ENCODE assay signal across 1 cellular context in the genomic region with DNA sequence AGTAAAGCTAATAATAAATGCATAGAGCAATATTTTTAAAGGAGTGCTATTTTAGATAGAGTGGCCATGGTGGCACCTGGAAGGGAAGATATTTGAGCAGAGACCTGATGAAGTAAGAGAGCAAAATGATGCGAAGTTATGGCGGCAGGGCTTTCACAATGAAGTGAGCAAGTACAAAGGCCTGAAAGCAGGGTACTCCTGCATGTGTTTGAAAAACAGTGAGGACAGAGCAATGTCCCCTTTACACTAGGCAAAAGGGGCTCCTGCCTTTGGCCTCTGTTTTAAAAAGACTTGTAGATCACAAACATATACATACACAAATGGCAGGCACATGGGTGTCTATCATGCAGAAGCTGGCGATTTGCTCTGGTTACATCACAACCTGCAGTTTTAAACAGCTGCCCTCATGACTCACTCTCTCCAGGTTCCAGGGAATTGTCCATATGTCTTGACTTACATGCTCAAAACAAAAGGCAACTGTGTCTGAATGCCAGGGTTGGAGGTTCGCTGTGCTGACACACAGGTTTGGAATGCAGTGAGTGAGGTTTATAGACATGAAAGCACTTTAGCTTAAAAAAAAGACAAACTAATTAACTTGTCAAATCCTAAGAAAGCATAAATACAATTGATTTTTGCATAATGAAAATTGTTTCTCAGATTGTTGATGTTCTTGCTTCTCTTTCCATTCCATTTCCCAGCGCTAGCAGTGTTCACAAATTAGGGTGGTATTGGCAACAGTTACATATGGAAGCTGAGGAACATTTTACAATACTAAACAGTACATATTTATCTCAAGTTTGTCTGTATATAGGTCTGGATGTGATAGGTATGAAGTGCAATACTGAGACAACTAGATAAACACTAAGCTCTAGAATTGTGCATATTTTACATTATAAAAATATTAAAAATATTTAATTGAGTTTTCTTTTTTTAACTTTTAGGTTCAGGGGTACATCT.
TF ChIP-seq lines count a peak whose summit lies in the region.

No MANE protein-coding gene starts in this region.

TF ChIP-seq in HEK293, 187 proteins besides CTCF, POLR2A, EP300 and RAD21 (continued from another document and continues in another):
- TF ChIP-seq, protein P1, sequence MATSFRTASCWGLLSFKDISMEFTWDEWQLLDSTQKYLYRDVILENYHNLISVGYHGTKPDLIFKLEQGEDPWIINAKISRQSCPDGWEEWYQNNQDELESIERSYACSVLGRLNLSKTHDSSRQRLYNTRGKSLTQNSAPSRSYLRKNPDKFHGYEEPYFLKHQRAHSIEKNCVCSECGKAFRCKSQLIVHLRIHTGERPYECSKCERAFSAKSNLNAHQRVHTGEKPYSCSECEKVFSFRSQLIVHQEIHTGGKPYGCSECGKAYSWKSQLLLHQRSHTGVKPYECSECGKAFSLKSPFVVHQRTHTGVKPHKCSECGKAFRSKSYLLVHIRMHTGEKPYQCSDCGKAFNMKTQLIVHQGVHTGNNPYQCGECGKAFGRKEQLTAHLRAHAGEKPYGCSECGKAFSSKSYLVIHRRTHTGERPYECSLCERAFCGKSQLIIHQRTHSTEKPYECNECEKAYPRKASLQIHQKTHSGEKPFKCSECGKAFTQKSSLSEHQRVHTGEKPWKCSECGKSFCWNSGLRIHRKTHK (tag by site-specific recombination; IDR thresholded peaks at IDR 0.05) = no peak
- TF ChIP-seq, protein P2, sequence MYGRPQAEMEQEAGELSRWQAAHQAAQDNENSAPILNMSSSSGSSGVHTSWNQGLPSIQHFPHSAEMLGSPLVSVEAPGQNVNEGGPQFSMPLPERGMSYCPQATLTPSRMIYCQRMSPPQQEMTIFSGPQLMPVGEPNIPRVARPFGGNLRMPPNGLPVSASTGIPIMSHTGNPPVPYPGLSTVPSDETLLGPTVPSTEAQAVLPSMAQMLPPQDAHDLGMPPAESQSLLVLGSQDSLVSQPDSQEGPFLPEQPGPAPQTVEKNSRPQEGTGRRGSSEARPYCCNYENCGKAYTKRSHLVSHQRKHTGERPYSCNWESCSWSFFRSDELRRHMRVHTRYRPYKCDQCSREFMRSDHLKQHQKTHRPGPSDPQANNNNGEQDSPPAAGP (tag by site-specific recombination; IDR thresholded peaks at IDR 0.05) = no peak
- TF ChIP-seq ZNF366 (tag by site-specific recombination; conservative IDR thresholded peaks at IDR 0.05) (peak; percentile 80), ZEB2 (tag by site-specific recombination; IDR thresholded peaks at IDR 0.05) (no peak), YY2 (tag by site-specific recombination; IDR thresholded peaks at IDR 0.05) (no peak), KLF1 (tag by site-specific recombination; IDR thresholded peaks at IDR 0.05) (no peak), PRDM1 (tag by site-specific recombination; IDR thresholded peaks at IDR 0.05) (peak; percentile 27; the same call in 1 of the 2 replicates), ZNF529 (tag by site-specific recombination; IDR thresholded peaks at IDR 0.05; ENCODE audit: insufficient replicate concordance) (no peak), ZNF48 (tag by site-specific recombination; IDR thresholded peaks at IDR 0.05) (no peak), ZNF214 (tag by site-specific recombination; IDR thresholded peaks at IDR 0.05; ENCODE audit: borderline replicate concordance) (no peak), ZNF621 (tag by site-specific recombination; IDR thresholded peaks at IDR 0.05) (no peak), ZNF571 (tag by site-specific recombination; IDR thresholded peaks at IDR 0.05) (no peak), SP7 (tag by site-specific recombination; IDR thresholded peaks at IDR 0.05) (peak; percentile 67), ZNF629 (tag by site-specific recombination; IDR thresholded peaks at IDR 0.05) (peak; percentile 79), ZNF658 (tag by site-specific recombination; IDR thresholded peaks at IDR 0.05) (no peak), ZNF114 (tag by site-specific recombination; IDR thresholded peaks at IDR 0.05) (no peak), ZIC2 (tag by site-specific recombination; IDR thresholded peaks at IDR 0.05) (no peak), SCRT1 (tag by site-specific recombination; IDR thresholded peaks at IDR 0.05; ENCODE audit: borderline replicate concordance) (no peak), ZBTB17 (tag by site-specific recombination; IDR thresholded peaks at IDR 0.05) (0 out of 2 replicates have a peak, but pooled peaks have one; percentile 27), ZNF747 (tag by site-specific recombination; IDR thresholded peaks at IDR 0.05) (no peak), ZNF555 (tag by site-specific recombination; conservative IDR thresholded peaks at IDR 0.05) (no peak), ZBTB21 (tag by site-specific recombination; IDR thresholded peaks at IDR 0.05) (0 out of 2 replicates have a peak, but pooled peaks have one; percentile 56), ZNF677 (tag by site-specific recombination; IDR thresholded peaks at IDR 0.05) (no peak), KLF16 (tag by site-specific recombination; IDR thresholded peaks at IDR 0.05) (no peak), HOXA7 (CRISPR knock-in tag; IDR thresholded peaks at IDR 0.05; ENCODE audit: borderline replicate concordance) (no peak), RBAK (tag by site-specific recombination; IDR thresholded peaks at IDR 0.05) (no peak), EGR2 (tag by site-specific recombination; IDR thresholded peaks at IDR 0.05; ENCODE audit: low read depth) (no peak), ZNF585B (tag by site-specific recombination; IDR thresholded peaks at IDR 0.05) (no peak), ZNF133 (tag by site-specific recombination; IDR thresholded peaks at IDR 0.05) (no peak)
- TF ChIP-seq, protein P3, sequence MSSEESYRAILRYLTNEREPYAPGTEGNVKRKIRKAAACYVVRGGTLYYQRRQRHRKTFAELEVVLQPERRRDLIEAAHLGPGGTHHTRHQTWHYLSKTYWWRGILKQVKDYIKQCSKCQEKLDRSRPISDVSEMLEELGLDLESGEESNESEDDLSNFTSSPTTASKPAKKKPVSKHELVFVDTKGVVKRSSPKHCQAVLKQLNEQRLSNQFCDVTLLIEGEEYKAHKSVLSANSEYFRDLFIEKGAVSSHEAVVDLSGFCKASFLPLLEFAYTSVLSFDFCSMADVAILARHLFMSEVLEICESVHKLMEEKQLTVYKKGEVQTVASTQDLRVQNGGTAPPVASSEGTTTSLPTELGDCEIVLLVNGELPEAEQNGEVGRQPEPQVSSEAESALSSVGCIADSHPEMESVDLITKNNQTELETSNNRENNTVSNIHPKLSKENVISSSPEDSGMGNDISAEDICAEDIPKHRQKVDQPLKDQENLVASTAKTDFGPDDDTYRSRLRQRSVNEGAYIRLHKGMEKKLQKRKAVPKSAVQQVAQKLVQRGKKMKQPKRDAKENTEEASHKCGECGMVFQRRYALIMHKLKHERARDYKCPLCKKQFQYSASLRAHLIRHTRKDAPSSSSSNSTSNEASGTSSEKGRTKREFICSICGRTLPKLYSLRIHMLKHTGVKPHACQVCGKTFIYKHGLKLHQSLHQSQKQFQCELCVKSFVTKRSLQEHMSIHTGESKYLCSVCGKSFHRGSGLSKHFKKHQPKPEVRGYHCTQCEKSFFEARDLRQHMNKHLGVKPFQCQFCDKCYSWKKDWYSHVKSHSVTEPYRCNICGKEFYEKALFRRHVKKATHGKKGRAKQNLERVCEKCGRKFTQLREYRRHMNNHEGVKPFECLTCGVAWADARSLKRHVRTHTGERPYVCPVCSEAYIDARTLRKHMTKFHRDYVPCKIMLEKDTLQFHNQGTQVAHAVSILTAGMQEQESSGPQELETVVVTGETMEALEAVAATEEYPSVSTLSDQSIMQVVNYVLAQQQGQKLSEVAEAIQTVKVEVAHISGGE (tag by site-specific recombination; conservative IDR thresholded peaks at IDR 0.05; ENCODE audit: low read depth) = no peak
- TF ChIP-seq, protein P4, sequence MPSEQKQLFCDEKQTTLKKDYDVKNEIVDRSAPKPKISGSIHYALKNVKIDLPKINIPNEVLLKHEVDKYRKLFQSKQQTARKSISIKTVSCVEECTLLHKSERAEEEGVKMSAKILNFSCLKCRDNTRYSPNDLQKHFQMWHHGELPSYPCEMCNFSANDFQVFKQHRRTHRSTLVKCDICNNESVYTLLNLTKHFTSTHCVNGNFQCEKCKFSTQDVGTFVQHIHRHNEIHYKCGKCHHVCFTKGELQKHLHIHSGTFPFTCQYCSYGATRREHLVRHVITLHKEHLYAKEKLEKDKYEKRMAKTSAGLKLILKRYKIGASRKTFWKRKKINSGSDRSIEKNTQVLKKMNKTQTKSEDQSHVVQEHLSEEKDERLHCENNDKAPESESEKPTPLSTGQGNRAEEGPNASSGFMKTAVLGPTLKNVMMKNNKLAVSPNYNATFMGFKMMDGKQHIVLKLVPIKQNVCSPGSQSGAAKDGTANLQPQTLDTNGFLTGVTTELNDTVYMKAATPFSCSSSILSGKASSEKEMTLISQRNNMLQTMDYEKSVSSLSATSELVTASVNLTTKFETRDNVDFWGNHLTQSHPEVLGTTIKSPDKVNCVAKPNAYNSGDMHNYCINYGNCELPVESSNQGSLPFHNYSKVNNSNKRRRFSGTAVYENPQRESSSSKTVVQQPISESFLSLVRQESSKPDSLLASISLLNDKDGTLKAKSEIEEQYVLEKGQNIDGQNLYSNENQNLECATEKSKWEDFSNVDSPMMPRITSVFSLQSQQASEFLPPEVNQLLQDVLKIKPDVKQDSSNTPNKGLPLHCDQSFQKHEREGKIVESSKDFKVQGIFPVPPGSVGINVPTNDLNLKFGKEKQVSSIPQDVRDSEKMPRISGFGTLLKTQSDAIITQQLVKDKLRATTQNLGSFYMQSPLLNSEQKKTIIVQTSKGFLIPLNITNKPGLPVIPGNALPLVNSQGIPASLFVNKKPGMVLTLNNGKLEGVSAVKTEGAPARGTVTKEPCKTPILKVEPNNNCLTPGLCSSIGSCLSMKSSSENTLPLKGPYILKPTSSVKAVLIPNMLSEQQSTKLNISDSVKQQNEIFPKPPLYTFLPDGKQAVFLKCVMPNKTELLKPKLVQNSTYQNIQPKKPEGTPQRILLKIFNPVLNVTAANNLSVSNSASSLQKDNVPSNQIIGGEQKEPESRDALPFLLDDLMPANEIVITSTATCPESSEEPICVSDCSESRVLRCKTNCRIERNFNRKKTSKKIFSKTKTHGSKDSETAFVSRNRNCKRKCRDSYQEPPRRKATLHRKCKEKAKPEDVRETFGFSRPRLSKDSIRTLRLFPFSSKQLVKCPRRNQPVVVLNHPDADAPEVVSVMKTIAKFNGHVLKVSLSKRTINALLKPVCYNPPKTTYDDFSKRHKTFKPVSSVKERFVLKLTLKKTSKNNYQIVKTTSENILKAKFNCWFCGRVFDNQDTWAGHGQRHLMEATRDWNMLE (tag by site-specific recombination; conservative IDR thresholded peaks at IDR 0.05; ENCODE audit: low read depth) = no peak
- TF ChIP-seq, protein P5, sequence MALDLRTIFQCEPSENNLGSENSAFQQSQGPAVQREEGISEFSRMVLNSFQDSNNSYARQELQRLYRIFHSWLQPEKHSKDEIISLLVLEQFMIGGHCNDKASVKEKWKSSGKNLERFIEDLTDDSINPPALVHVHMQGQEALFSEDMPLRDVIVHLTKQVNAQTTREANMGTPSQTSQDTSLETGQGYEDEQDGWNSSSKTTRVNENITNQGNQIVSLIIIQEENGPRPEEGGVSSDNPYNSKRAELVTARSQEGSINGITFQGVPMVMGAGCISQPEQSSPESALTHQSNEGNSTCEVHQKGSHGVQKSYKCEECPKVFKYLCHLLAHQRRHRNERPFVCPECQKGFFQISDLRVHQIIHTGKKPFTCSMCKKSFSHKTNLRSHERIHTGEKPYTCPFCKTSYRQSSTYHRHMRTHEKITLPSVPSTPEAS (tag by site-specific recombination; IDR thresholded peaks at IDR 0.05) = no peak
- TF ChIP-seq, protein P6, sequence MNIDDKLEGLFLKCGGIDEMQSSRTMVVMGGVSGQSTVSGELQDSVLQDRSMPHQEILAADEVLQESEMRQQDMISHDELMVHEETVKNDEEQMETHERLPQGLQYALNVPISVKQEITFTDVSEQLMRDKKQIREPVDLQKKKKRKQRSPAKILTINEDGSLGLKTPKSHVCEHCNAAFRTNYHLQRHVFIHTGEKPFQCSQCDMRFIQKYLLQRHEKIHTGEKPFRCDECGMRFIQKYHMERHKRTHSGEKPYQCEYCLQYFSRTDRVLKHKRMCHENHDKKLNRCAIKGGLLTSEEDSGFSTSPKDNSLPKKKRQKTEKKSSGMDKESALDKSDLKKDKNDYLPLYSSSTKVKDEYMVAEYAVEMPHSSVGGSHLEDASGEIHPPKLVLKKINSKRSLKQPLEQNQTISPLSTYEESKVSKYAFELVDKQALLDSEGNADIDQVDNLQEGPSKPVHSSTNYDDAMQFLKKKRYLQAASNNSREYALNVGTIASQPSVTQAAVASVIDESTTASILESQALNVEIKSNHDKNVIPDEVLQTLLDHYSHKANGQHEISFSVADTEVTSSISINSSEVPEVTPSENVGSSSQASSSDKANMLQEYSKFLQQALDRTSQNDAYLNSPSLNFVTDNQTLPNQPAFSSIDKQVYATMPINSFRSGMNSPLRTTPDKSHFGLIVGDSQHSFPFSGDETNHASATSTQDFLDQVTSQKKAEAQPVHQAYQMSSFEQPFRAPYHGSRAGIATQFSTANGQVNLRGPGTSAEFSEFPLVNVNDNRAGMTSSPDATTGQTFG (tag by site-specific recombination; IDR thresholded peaks at IDR 0.05; ENCODE audit: borderline replicate concordance) = no peak
- TF ChIP-seq, protein P7, sequence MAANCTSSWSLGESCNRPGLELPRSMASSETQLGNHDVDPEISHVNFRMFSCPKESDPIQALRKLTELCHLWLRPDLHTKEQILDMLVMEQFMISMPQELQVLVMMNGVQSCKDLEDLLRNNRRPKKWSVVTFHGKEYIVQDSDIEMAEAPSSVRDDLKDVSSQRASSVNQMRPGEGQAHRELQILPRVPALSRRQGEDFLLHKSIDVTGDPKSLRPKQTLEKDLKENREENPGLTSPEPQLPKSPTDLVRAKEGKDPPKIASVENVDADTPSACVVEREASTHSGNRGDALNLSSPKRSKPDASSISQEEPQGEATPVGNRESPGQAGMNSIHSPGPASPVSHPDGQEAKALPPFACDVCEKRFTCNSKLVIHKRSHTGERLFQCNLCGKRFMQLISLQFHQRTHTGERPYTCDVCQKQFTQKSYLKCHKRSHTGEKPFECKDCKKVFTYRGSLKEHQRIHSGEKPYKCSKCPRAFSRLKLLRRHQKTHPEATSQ (tag by site-specific recombination; IDR thresholded peaks at IDR 0.05) = no peak
- TF ChIP-seq, protein P8, sequence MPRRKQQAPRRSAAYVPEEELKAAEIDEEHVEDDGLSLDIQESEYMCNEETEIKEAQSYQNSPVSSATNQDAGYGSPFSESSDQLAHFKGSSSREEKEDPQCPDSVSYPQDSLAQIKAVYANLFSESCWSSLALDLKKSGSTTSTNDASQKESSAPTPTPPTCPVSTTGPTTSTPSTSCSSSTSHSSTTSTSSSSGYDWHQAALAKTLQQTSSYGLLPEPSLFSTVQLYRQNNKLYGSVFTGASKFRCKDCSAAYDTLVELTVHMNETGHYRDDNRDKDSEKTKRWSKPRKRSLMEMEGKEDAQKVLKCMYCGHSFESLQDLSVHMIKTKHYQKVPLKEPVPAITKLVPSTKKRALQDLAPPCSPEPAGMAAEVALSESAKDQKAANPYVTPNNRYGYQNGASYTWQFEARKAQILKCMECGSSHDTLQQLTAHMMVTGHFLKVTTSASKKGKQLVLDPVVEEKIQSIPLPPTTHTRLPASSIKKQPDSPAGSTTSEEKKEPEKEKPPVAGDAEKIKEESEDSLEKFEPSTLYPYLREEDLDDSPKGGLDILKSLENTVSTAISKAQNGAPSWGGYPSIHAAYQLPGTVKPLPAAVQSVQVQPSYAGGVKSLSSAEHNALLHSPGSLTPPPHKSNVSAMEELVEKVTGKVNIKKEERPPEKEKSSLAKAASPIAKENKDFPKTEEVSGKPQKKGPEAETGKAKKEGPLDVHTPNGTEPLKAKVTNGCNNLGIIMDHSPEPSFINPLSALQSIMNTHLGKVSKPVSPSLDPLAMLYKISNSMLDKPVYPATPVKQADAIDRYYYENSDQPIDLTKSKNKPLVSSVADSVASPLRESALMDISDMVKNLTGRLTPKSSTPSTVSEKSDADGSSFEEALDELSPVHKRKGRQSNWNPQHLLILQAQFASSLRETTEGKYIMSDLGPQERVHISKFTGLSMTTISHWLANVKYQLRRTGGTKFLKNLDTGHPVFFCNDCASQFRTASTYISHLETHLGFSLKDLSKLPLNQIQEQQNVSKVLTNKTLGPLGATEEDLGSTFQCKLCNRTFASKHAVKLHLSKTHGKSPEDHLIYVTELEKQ (tag by site-specific recombination; IDR thresholded peaks at IDR 0.05; ENCODE audit: borderline replicate concordance) = peak; percentile 64; the same call in 1 of the 2 replicates
